Comparison of ENCODE assay signal across 8 cellular contexts in genomic region chr2:235135990-235136561, GRCh38.
DNase-seq lines count a peak whose midpoint lies in the region; ATAC-seq and TF ChIP-seq lines count a peak whose summit lies in the region.

No MANE protein-coding gene starts in this region.

- no peak overlapping the region for H4K91ac ChIP-seq in neuronal stem cell (ENCODE audit: low read depth, low read length, poor library complexity)

- H3K4ac ChIP-seq in neuronal stem cell (ENCODE audit: low read length): no peak overlapping the region

- no peak overlapping the region for H2BK15ac ChIP-seq in neuronal stem cell (ENCODE audit: low read length)

- H3K36me3 ChIP-seq in neuronal stem cell (replicated peaks in 1 of 2; ENCODE audit: control insufficient read depth in 2 of 2, insufficient read depth in 2 of 2, low read length in 2 of 2) (no peaks in the 10 kb centered on the region), thyroid gland (no peaks in the 10 kb centered on the region)

- H3K27ac ChIP-seq in neuronal stem cell (replicated peaks; ENCODE audit: low read length): no peak overlapping the region
- no peak overlapping the region for H3K27ac ChIP-seq in thyroid gland

- no peak overlapping the region for H4K8ac ChIP-seq in neuronal stem cell (ENCODE audit: low read depth, low read length)

- no peaks in the 10 kb centered on the region for H3K27me3 ChIP-seq in neuronal stem cell (ENCODE audit: control insufficient read depth in 3 of 3, insufficient read depth in 3 of 3, low read depth in 1 of 3, low read length in 3 of 3)
- H3K27me3 ChIP-seq in thyroid gland: no peaks in the 10 kb centered on the region

- TF ChIP-seq POLR2A in thyroid gland (IDR thresholded peaks at IDR 0.05): no peak

- no peaks in the 10 kb centered on the region for H3K79me1 ChIP-seq in neuronal stem cell (ENCODE audit: low read depth, low read length)

- H3K9me3 ChIP-seq in neuronal stem cell (replicated peaks in 1 of 2; ENCODE audit: control insufficient read depth in 2 of 2, insufficient read depth in 1 of 2, low read depth in 1 of 2, low read length in 2 of 2): peaks cover 0 to 6% of the 10 kb centered on the region in 2 donors
- no peaks in the 10 kb centered on the region for H3K9me3 ChIP-seq in thyroid gland

- ATAC-seq in HG02759 (IDR thresholded peaks at IDR 0.05; ENCODE audit: unreplicated experiment): no peak

- no peak overlapping the region for H3K23ac ChIP-seq in neuronal stem cell (ENCODE audit: low read depth, low read length, poor library complexity)

- no peak overlapping the region for H2BK120ac ChIP-seq in neuronal stem cell (ENCODE audit: low read depth, low read length)

- H2BK5ac ChIP-seq in neuronal stem cell (ENCODE audit: low read length): no peak overlapping the region

- H2AK5ac ChIP-seq in neuronal stem cell (ENCODE audit: low read depth, low read length): no peak overlapping the region

- no peak overlapping the region for H2BK12ac ChIP-seq in neuronal stem cell (ENCODE audit: low read length)

- peak overlapping the region; percentile 50 for H3K9ac ChIP-seq in neuronal stem cell (ENCODE audit: low read depth, low read length, poor library complexity)

- no peak overlapping the region for H3K4me3 ChIP-seq in neuronal stem cell (ENCODE audit: low read length in 2 of 2)
- no peak overlapping the region for H3K4me3 ChIP-seq in thyroid gland (replicated peaks in 1 of 3)

- no peak overlapping the region for H3K4me2 ChIP-seq in neuronal stem cell (ENCODE audit: insufficient read depth, low read length, poor library complexity, severe bottlenecking)

- intact Hi-C loops in thyroid gland (cut with DNase I): loop anchor here (5.0 to 10.0 kb wide), 2 partner anchors 456 to 609 kb away; no protein-coding TSS in a partner anchor

- peak; percentile 83 for TF ChIP-seq CTCF in AG09319 (IDR thresholded peaks at IDR 0.05; ENCODE audit: low read depth, low read length)
- peak; percentile 16 for TF ChIP-seq CTCF in GM20000 (IDR thresholded peaks at IDR 0.05; ENCODE audit: extremely low read depth, missing control alignments)
- peak; percentile 52 to 80 (median 70) for TF ChIP-seq CTCF in thyroid gland (IDR thresholded peaks at IDR 0.05)

- no peak overlapping the region for H3K14ac ChIP-seq in neuronal stem cell (ENCODE audit: low read length)

- WGBS in neuronal stem cell (ENCODE audit: extremely low coverage in 2 of 2, insufficient read length in 2 of 2, insufficient replicate concordance in 1 of 2), 2 donors: no CpG with 5 or more reads among the region's 19 CpGs
- 38 to 44% methylated on average over 19 of the region's 19 CpGs for WGBS in thyroid gland, 2 donors

- H3K18ac ChIP-seq in neuronal stem cell (ENCODE audit: low read length): no peak overlapping the region

- no peak overlapping the region for H2AFZ ChIP-seq in neuronal stem cell (ENCODE audit: low read length)

- DNase-seq in AG09319 (ENCODE audit: extremely low read depth, low read depth): peak; percentile 47
- DNase-seq in GM20000 (ENCODE audit: low spot score): peak; percentile 44
- DNase-seq in NCI-H526 (lab: John Stamatoyannopoulos, UW): peak; percentile 72 to 96
- DNase-seq in activated T-cell treated with anti-CD3 and anti-CD28 coated beads for 24 hours (ENCODE audit: low read depth): peak; percentile 33
- peak; percentile 81 for DNase-seq in fibroblast of peridontal ligament (ENCODE audit: extremely low read depth)
- peak; percentile 65 for DNase-seq in neuronal stem cell (ENCODE audit: low spot score)
- DNase-seq in thyroid gland: peak; percentile 80 to 84

- H3K4me1 ChIP-seq in neuronal stem cell (ENCODE audit: control insufficient read depth in 2 of 2, insufficient read depth in 1 of 2, low read depth in 1 of 2, low read length in 2 of 2) (no peaks in the 10 kb centered on the region), thyroid gland (no peaks in the 10 kb centered on the region)

Comparison
In these comparisons a context has a peak if more than half of its experiments do, and no peak if none do; other contexts are left out.
1. DNase-seq: peak in every context shown above with its lines; median percentile 84 in NCI-H526; 82 in thyroid gland; 81 in fibroblast of peridontal ligament; 65 in neuronal stem cell; 47 in AG09319; 44 in GM20000; 33 in activated T-cell treated with anti-CD3 and anti-CD28 coated beads for 24 hours.
2. CTCF ChIP-seq: peak in every context shown above with its lines; median percentile 83 in AG09319; 70 in thyroid gland; 16 in GM20000.